7 cellular contexts compared by ENCODE assay signal in the genomic region with DNA sequence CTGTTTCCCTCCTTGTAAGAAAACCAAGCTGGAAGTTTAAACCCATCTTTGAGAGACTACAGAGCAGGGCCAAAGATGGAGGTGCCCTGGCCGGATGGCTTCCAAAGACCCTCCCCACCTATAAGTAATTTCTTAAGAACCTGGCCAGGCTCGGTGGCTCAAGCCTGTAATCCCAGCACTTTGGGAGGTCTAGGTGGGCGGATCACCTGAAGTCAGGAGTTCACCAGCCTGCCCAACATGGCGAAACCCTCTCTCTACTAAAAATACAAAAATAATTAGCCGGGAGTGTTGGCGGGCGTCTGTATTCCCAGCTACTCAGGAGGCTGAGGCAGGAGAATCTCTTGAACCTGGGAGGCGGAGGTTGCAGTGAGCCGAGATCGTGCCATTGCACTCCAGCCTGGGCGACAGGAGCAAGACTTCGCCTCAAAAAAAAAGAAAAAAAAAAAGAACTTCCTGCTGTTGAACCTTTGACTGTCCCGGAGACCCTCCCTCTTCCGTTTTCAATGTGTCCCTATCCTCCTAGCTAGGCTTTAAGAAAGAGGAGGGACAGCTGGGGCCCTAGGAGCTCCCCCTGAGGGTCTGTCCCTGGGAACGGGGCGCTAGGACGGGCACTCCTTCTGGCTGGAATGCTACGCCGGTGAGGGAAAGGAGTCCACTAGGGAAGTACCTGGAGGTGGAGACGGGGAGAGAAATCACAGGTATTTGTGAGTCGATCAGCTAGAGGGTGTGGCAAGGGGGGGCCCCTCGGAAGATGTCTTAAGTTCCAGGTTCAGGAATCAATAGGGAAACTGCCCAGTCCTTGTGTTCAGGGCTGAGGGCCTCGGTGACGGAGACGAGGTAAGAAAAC. TPM values are rescaled to one million over a fixed set of nuclear protein-coding genes. Genes with fewer than 3 reads are reported as not detected.
A peak's percentile ranks its signal among the peaks of the same experiment; 100 is the strongest.
DNase-seq lines count a peak whose midpoint lies in the region; ATAC-seq and TF ChIP-seq lines count a peak whose summit lies in the region.

No MANE protein-coding gene starts in this region.

- H3K9me3 ChIP-seq in Peyer's patch = no peaks in the 10 kb centered on the region
- H3K9me3 ChIP-seq in endocrine pancreas (ENCODE audit: control insufficient read depth, low read length) = no peaks in the 10 kb centered on the region

- H3K27me3 ChIP-seq in Peyer's patch (no peaks in the 10 kb centered on the region), endocrine pancreas (ENCODE audit: control insufficient read depth, insufficient read depth, low read length) (no peaks in the 10 kb centered on the region)

- peak overlapping the region; percentile 76 for H3K9ac ChIP-seq in endocrine pancreas (ENCODE audit: control insufficient read depth, insufficient read depth, low read length)

- H3K36me3 ChIP-seq in Peyer's patch = no peaks in the 10 kb centered on the region
- no peaks in the 10 kb centered on the region for H3K36me3 ChIP-seq in endocrine pancreas (ENCODE audit: control insufficient read depth, insufficient read depth, low read length)

- no peak for TF ChIP-seq POLR2A in Peyer's patch (IDR thresholded peaks at IDR 0.05)

- H3K4me3 ChIP-seq in Peyer's patch = peak overlapping the region; percentile 54 to 66 (median 58)
- H3K4me3 ChIP-seq in endocrine pancreas (ENCODE audit: control insufficient read depth, insufficient read depth, low read length) = peak overlapping the region; percentile 65

- peak in 1 of 6 experiments; percentile 3 for TF ChIP-seq CTCF in Peyer's patch (IDR thresholded peaks at IDR 0.05)

- ATAC-seq in GM18498 (IDR thresholded peaks at IDR 0.05; ENCODE audit: unreplicated experiment) = peak; percentile 19
- ATAC-seq in HG02981 (IDR thresholded peaks at IDR 0.05; ENCODE audit: unreplicated experiment) = peak; percentile 3
- ATAC-seq in HG03280 (IDR thresholded peaks at IDR 0.05; ENCODE audit: unreplicated experiment) = no peak
- no peak for ATAC-seq in HG03039 (IDR thresholded peaks at IDR 0.05; ENCODE audit: unreplicated experiment)

- DNase-seq in Peyer's patch (peak in 2 of 3 donors; percentile 70 to 76), mucosa of gallbladder (ENCODE audit: low spot score) (peak; percentile 71)

- H3K4me1 ChIP-seq in Peyer's patch (peaks cover 0 to 18% (median 12%) of the 10 kb centered on the region in 4 donors), endocrine pancreas (ENCODE audit: control insufficient read depth, insufficient read depth, low read length) (no peaks in the 10 kb centered on the region)

- H3K27ac ChIP-seq in Peyer's patch = peak overlapping the region; percentile 87 to 96 (median 90)

RNA-seq across cellular contexts. Expression of a gene that starts 4.8 kb away (rescaled TPM):
- total RNA-seq in Peyer's patch (1 to 10 TPM in 1 of 4 donors, not detected in 3; 2.4 TPM), mucosa of gallbladder (2.7 TPM)

RNA-seq across cellular contexts. Expression of a gene that starts 11.9 kb away (rescaled TPM):
- total RNA-seq in Peyer's patch (1,000 to 10,000 TPM in 3 of 4 donors, not detected in 1; 1,673 to 3,824 (median 2,659) TPM), mucosa of gallbladder (17,824 TPM)

RNA-seq across cellular contexts. Expression of a gene that starts 12.1 kb away (rescaled TPM):
- 10 to 100 TPM; 14.0 to 21.9 (median 20.2) TPM for total RNA-seq in Peyer's patch
- total RNA-seq in mucosa of gallbladder = 59.2 TPM

RNA-seq across cellular contexts. Expression of a gene that starts 19.0 kb away (rescaled TPM):
- total RNA-seq in Peyer's patch (10 to 100 TPM in 1 of 4 donors, 1 to 10 TPM in 3; 1.9 to 19.8 (median 4.8) TPM), mucosa of gallbladder (6.4 TPM)

RNA-seq across cellular contexts. Expression of a gene that starts 27.7 kb away (rescaled TPM):
- total RNA-seq in Peyer's patch = 10 to 100 TPM in 1 of 4 donors, 1 to 10 TPM in 3; 2.3 to 62.7 (median 4.4) TPM
- 2.4 TPM for total RNA-seq in mucosa of gallbladder

Comparison
In these comparisons a context has a peak if more than half of its experiments do, and no peak if none do; other contexts are left out.
1. ATAC-seq: peak in GM18498 (single experiment) and HG02981 (single experiment); none in HG03280 (single experiment) and HG03039 (single experiment).